ENCODE assay signal across 1 cellular context in the genomic region with DNA sequence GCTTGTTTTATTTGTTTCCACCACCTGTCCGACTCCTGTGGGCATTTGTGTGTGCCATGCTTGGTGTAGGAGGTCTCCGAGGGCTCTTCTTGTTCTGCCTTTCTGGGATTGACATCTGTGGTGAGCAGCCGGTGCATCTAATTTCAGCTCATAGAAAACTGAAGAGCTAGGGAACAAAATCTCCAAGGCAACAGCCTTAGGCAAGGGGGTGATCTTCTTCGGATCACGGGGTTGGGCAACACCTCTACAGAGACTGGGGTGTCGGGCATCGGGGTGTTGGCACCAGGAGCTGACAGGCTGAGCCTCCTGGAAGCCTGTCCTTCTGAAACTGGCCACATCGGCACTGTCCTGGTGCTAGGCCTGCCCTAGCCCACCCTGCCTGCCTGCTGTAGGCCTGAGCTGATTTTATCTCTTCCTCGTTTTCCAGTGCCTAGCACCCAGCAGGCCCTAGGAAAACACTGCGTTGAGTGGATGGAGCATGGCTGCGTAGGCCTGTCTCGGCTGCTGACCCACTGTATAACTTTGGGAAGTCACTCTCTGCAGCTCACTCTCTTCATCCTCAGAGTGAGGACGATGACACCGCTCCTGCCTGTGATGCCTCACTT.
TF ChIP-seq lines count a peak whose summit lies in the region.

No MANE protein-coding gene starts in this region.

TF ChIP-seq in SK-N-SH, 30 proteins besides CTCF, POLR2A, EP300 and RAD21 (continued from another document):
- TF ChIP-seq, protein P1, sequence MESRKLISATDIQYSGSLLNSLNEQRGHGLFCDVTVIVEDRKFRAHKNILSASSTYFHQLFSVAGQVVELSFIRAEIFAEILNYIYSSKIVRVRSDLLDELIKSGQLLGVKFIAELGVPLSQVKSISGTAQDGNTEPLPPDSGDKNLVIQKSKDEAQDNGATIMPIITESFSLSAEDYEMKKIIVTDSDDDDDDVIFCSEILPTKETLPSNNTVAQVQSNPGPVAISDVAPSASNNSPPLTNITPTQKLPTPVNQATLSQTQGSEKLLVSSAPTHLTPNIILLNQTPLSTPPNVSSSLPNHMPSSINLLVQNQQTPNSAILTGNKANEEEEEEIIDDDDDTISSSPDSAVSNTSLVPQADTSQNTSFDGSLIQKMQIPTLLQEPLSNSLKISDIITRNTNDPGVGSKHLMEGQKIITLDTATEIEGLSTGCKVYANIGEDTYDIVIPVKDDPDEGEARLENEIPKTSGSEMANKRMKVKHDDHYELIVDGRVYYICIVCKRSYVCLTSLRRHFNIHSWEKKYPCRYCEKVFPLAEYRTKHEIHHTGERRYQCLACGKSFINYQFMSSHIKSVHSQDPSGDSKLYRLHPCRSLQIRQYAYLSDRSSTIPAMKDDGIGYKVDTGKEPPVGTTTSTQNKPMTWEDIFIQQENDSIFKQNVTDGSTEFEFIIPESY (IDR thresholded peaks at IDR 0.05; ENCODE audit: borderline replicate concordance, low read depth): no peak
- no peak for TF ChIP-seq YY1 (IDR thresholded peaks at IDR 0.05; ENCODE audit: low read depth)
- TF ChIP-seq MXI1 (IDR thresholded peaks at IDR 0.05; ENCODE audit: low read depth, low read length): 0 out of 2 replicates have a peak, but pooled peaks have one; percentile 35
- TF ChIP-seq, protein P2, sequence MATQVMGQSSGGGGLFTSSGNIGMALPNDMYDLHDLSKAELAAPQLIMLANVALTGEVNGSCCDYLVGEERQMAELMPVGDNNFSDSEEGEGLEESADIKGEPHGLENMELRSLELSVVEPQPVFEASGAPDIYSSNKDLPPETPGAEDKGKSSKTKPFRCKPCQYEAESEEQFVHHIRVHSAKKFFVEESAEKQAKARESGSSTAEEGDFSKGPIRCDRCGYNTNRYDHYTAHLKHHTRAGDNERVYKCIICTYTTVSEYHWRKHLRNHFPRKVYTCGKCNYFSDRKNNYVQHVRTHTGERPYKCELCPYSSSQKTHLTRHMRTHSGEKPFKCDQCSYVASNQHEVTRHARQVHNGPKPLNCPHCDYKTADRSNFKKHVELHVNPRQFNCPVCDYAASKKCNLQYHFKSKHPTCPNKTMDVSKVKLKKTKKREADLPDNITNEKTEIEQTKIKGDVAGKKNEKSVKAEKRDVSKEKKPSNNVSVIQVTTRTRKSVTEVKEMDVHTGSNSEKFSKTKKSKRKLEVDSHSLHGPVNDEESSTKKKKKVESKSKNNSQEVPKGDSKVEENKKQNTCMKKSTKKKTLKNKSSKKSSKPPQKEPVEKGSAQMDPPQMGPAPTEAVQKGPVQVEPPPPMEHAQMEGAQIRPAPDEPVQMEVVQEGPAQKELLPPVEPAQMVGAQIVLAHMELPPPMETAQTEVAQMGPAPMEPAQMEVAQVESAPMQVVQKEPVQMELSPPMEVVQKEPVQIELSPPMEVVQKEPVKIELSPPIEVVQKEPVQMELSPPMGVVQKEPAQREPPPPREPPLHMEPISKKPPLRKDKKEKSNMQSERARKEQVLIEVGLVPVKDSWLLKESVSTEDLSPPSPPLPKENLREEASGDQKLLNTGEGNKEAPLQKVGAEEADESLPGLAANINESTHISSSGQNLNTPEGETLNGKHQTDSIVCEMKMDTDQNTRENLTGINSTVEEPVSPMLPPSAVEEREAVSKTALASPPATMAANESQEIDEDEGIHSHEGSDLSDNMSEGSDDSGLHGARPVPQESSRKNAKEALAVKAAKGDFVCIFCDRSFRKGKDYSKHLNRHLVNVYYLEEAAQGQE (IDR thresholded peaks at IDR 0.05; ENCODE audit: low read depth, low read length): no peak
- no peak for TF ChIP-seq FOXJ3 (CRISPR knock-in tag; IDR thresholded peaks at IDR 0.05)
- TF ChIP-seq TCF12 (IDR thresholded peaks at IDR 0.05): no peak
- no peak for TF ChIP-seq GABPA (IDR thresholded peaks at IDR 0.05; ENCODE audit: low read depth)
- peak; percentile 0; the same call in 1 of the 2 replicates for TF ChIP-seq SMC3 (IDR thresholded peaks at IDR 0.05; ENCODE audit: low read depth, low read length)
- no peak for TF ChIP-seq RXRA (IDR thresholded peaks at IDR 0.05; ENCODE audit: borderline replicate concordance, low read depth)
- no peak for TF ChIP-seq TAF1 (IDR thresholded peaks at IDR 0.05; ENCODE audit: borderline replicate concordance, low read depth, low read length)
- TF ChIP-seq, protein P3, sequence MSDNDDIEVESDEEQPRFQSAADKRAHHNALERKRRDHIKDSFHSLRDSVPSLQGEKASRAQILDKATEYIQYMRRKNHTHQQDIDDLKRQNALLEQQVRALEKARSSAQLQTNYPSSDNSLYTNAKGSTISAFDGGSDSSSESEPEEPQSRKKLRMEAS (IDR thresholded peaks at IDR 0.05; ENCODE audit: low read depth): no peak
- TF ChIP-seq SIN3A (IDR thresholded peaks at IDR 0.05; ENCODE audit: borderline replicate concordance, low read depth, low read length): no peak
- TF ChIP-seq, protein P4, sequence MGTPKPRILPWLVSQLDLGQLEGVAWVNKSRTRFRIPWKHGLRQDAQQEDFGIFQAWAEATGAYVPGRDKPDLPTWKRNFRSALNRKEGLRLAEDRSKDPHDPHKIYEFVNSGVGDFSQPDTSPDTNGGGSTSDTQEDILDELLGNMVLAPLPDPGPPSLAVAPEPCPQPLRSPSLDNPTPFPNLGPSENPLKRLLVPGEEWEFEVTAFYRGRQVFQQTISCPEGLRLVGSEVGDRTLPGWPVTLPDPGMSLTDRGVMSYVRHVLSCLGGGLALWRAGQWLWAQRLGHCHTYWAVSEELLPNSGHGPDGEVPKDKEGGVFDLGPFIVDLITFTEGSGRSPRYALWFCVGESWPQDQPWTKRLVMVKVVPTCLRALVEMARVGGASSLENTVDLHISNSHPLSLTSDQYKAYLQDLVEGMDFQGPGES (IDR thresholded peaks at IDR 0.05; ENCODE audit: low read depth, low read length): no peak
- no peak for TF ChIP-seq FOXM1 (IDR thresholded peaks at IDR 0.05; ENCODE audit: low read depth)
- 0 out of 2 replicates have a peak, but pooled peaks have one; percentile 37 for TF ChIP-seq RCOR1 (IDR thresholded peaks at IDR 0.05; ENCODE audit: low read length)
- TF ChIP-seq, protein P5, sequence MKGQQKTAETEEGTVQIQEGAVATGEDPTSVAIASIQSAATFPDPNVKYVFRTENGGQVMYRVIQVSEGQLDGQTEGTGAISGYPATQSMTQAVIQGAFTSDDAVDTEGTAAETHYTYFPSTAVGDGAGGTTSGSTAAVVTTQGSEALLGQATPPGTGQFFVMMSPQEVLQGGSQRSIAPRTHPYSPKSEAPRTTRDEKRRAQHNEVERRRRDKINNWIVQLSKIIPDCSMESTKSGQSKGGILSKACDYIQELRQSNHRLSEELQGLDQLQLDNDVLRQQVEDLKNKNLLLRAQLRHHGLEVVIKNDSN (IDR thresholded peaks at IDR 0.05; ENCODE audit: borderline replicate concordance, low read depth): no peak
- no peak for TF ChIP-seq MEF2A (IDR thresholded peaks at IDR 0.05; ENCODE audit: borderline replicate concordance, low read depth)
- TF ChIP-seq POLR2AphosphoS5 (IDR thresholded peaks at IDR 0.05; ENCODE audit: low read depth, low read length): no peak
- TF ChIP-seq JUND (IDR thresholded peaks at IDR 0.05): no peak
- TF ChIP-seq GATA2 (CRISPR knock-in tag; IDR thresholded peaks at IDR 0.05): peak; percentile 97
- TF ChIP-seq, protein P6, sequence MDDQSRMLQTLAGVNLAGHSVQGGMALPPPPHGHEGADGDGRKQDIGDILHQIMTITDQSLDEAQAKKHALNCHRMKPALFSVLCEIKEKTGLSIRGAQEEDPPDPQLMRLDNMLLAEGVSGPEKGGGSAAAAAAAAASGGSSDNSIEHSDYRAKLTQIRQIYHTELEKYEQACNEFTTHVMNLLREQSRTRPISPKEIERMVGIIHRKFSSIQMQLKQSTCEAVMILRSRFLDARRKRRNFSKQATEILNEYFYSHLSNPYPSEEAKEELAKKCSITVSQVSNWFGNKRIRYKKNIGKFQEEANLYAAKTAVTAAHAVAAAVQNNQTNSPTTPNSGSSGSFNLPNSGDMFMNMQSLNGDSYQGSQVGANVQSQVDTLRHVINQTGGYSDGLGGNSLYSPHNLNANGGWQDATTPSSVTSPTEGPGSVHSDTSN (IDR thresholded peaks at IDR 0.05): no peak
